8 cellular contexts compared by ENCODE assay signal in genomic region chr18:77101410-77102245, GRCh38.
DNase-seq lines count a peak whose midpoint lies in the region; ATAC-seq lines count a peak whose summit lies in the region.

No MANE protein-coding gene starts in this region.

- peak; percentile 67 for DNase-seq in activated T-cell treated with anti-CD3 and anti-CD28 coated beads for 24 hours (ENCODE audit: low read depth)
- DNase-seq in activated T-cell treated with anti-CD3 and anti-CD28 coated beads for 4 hours = no peak
- peak; percentile 94 for DNase-seq in RKO (ENCODE audit: low spot score)
- peak; percentile 99 for DNase-seq in amniotic epithelial cell (ENCODE audit: low read depth)
- DNase-seq in islet precursor cell = peak; percentile 97
- peak; percentile 42 to 43 for DNase-seq in stimulated activated CD4-positive, alpha-beta T cell treated with anti-CD3 and anti-CD28 coated beads, Interleukin-2, amount 100 ng/mL, for 48 hours
- no peak for DNase-seq in NCI-H510A (lab: John Stamatoyannopoulos, UW)

- ATAC-seq in HG03060 (IDR thresholded peaks at IDR 0.05; ENCODE audit: low read depth, unreplicated experiment) = peak; percentile 20

Comparison
In these comparisons a context has a peak if more than half of its experiments do, and no peak if none do; other contexts are left out.
1. DNase-seq: peak in activated T-cell treated with anti-CD3 and anti-CD28 coated beads for 24 hours (single experiment), RKO (single experiment), amniotic epithelial cell (single experiment), islet precursor cell (single experiment) and stimulated activated CD4-positive, alpha-beta T cell treated with anti-CD3 and anti-CD28 coated beads, Interleukin-2, amount 100 ng/mL, for 48 hours (2 of 2); none in activated T-cell treated with anti-CD3 and anti-CD28 coated beads for 4 hours (single experiment) and NCI-H510A (single experiment).